In genomic region chr11:70742553-70743291, GRCh38 we compare ENCODE assay signal across 18 cellular contexts.
DNase-seq lines count a peak whose midpoint lies in the region; ATAC-seq and TF ChIP-seq lines count a peak whose summit lies in the region.
"Had no signal": no experiment of that assay in that cellular context is flagged by ENCODE, and none has a peak within 500 bp of the region (broad histone marks: within the 10 kb centered on the region; RNA-seq: fewer than 3 reads in every experiment).

No MANE protein-coding gene starts in this region.

- intact Hi-C loops in IMR-90 (cut with micrococcal nuclease) = no loop called here

- H4K5ac ChIP-seq in IMR-90 (ENCODE audit: low read depth, low read length) = no peak overlapping the region

- no peaks in the 10 kb centered on the region for H3K79me1 ChIP-seq in IMR-90 (ENCODE audit: low read depth in 1 of 2, low read length in 2 of 2)

- TF ChIP-seq POLR2A in IMR-90 (IDR thresholded peaks at IDR 0.05; ENCODE audit: low read depth, low read length) = no peak

- CTCF ChIA-PET in IMR-90 (lab: Yijun Ruan, JAX) = interaction anchor here (1.1 kb wide), 1 partner anchor 24 kb away, joined by 3 read pairs; no protein-coding TSS in a partner anchor
- CTCF ChIA-PET in CD8-positive, alpha-beta memory T cell (lab: Charles Lee) = no interaction called here

- no peak overlapping the region for H3K27ac Mint-ChIP-seq in CD8-positive, alpha-beta memory T cell
- H3K27ac Mint-ChIP-seq: activated T-helper 2 cell treated with anti-CD3 and anti-CD28 coated beads, Interferon-gamma antibody, Interleukin-2, Interleukin-4, amounts not matched to agents 10 μg/mL and 5 μg/mL and 100 μg/mL, durations not matched to agents 14 hours and 24 hours and 36 hours had no signal

- peaks cover 0 to 2% (median 0%) of the 10 kb centered on the region in 5 donors for H3K9me3 Mint-ChIP-seq in CD8-positive, alpha-beta memory T cell
- H3K9me3 Mint-ChIP-seq: activated T-helper 2 cell treated with anti-CD3 and anti-CD28 coated beads, Interferon-gamma antibody, Interleukin-2, Interleukin-4, amounts not matched to agents 10 μg/mL and 5 μg/mL and 100 μg/mL, durations not matched to agents 14 hours and 24 hours and 36 hours had no signal

- in situ Hi-C loops in IMR-90 (cut with MboI; ENCODE audit: low sequenced_read_pairs) = no loop called here

- H4K91ac ChIP-seq in IMR-90 (ENCODE audit: insufficient read depth, low read depth, low read length) = no peak overlapping the region

- H2BK15ac ChIP-seq in IMR-90 (ENCODE audit: low read depth, low read length) = no peak overlapping the region

- no peaks in the 10 kb centered on the region for H3K9me1 ChIP-seq in IMR-90 (ENCODE audit: insufficient read depth, low read length)

- H2AK9ac ChIP-seq in IMR-90 (replicated peaks; ENCODE audit: low read depth, low read length, poor library complexity) = no peak overlapping the region

- H3K27ac ChIP-seq in IMR-90 (ENCODE audit: insufficient read depth, low read length) = no peak overlapping the region
- no peak overlapping the region for H3K27ac ChIP-seq in CD8-positive, alpha-beta memory T cell (ENCODE audit: low read depth, low read length)
- H3K27ac ChIP-seq: adrenal gland, parathyroid adenoma, VCaP had no signal

- dilution Hi-C loops in IMR-90 (cut with HindIII; ENCODE audit: low sequenced_read_pairs, unreplicated experiment) = no loop called here

- H3K9me3 ChIP-seq in BE2C (no peaks in the 10 kb centered on the region), IMR-90 (ENCODE audit: control insufficient read depth, insufficient read depth, low read length) (no peaks in the 10 kb centered on the region; the same call in 1 of the 2 replicates)
- no peaks in the 10 kb centered on the region for H3K9me3 ChIP-seq in CD8-positive, alpha-beta memory T cell (ENCODE audit: low read length)
- H3K9me3 ChIP-seq: adrenal gland had no signal

- no peak for TF ChIP-seq CTCF in BE2C (IDR thresholded peaks at IDR 0.05; ENCODE audit: low read depth, low read length)
- no peak for TF ChIP-seq CTCF in IMR-90 (conservative IDR thresholded peaks at IDR 0.05; ENCODE audit: low read depth, low read length)

- no peak for TF ChIP-seq RAD21 in IMR-90 (IDR thresholded peaks at IDR 0.05; ENCODE audit: low read length)

- POLR2A ChIA-PET in IMR-90 (lab: Charles Lee; ENCODE audit: unreplicated experiment) = no interaction called here
- POLR2A ChIA-PET in CD8-positive, alpha-beta memory T cell (lab: Charles Lee) = no interaction called here

- no peak overlapping the region for H2BK20ac ChIP-seq in IMR-90 (ENCODE audit: low read depth, low read length)

- H3K9ac ChIP-seq in IMR-90 (ENCODE audit: low read depth, low read length) = no peak overlapping the region
- H3K9ac ChIP-seq: parathyroid adenoma had no signal

- H3K23ac ChIP-seq in IMR-90 (ENCODE audit: low read depth, low read length) = no peak overlapping the region

- no peaks in the 10 kb centered on the region; the same call in none of the 2 replicates for H4K20me1 ChIP-seq in IMR-90 (ENCODE audit: insufficient read depth, low read length)

- H2BK120ac ChIP-seq in IMR-90 (ENCODE audit: low read depth, low read length) = no peak overlapping the region

- H3K4me3 ChIP-seq in BE2C (ENCODE audit: low read depth, low read length) (no peak overlapping the region), IMR-90 (ENCODE audit: insufficient read depth, low read depth, low read length) (no peak overlapping the region)
- H3K4me3 ChIP-seq in CD8-positive, alpha-beta memory T cell (ENCODE audit: low read length) = no peak overlapping the region
- H3K4me3 ChIP-seq: adrenal gland had no signal

- H3K56ac ChIP-seq in IMR-90 (ENCODE audit: extremely low read depth, insufficient read depth, low read length) = no peak overlapping the region

- no peak overlapping the region for H3K4me3 Mint-ChIP-seq in CD8-positive, alpha-beta memory T cell

- no peak overlapping the region for H3K14ac ChIP-seq in IMR-90 (replicated peaks; ENCODE audit: low read depth, low read length)

- no TSS peak for BruUV-seq in IMR-90 (replicated peaks; lab: Mats Ljungman, UMichigan)

- peaks cover 7 to 10% of the 10 kb centered on the region in 2 donors for H3K27me3 Mint-ChIP-seq in CD8-positive, alpha-beta memory T cell

- DNase-seq in BE2C (peak; percentile 65), IMR-90 (no peak), ecto neural progenitor cell (ENCODE audit: low spot score) (peak; percentile 85), mucosa of gallbladder (ENCODE audit: low spot score) (peak; percentile 38), T-helper 9 cell (no peak), H4 (ENCODE audit: low spot score) (no peak), HT-29 (ENCODE audit: low spot score) (no peak)
- no peak for DNase-seq in CD8-positive, alpha-beta memory T cell
- DNase-seq: activated CD8-positive, alpha-beta memory T cell treated with anti-CD3 and anti-CD28 coated beads for 24 hours; adrenal gland; GF-D8; kidney glomerular epithelial cell; NCI-H510A; PC-3; stimulated activated naive CD4-positive, alpha-beta T cell had no signal

- no peak overlapping the region for H2BK5ac ChIP-seq in IMR-90 (ENCODE audit: low read depth, low read length, poor library complexity, severe bottlenecking)

- 17% methylated on average over 1 of the region's 27 CpGs; no CpG with 5 or more reads in 1 of the 2 experiments for WGBS in IMR-90 (ENCODE audit: extremely low coverage in 2 of 2, insufficient read length in 1 of 2), 2 experiments

- H2AK5ac ChIP-seq in IMR-90 (ENCODE audit: low read depth, low read length) = no peak overlapping the region

- H3K4me2 ChIP-seq in IMR-90 (ENCODE audit: low read depth, low read length) = no peak overlapping the region

- H3K4me1 Mint-ChIP-seq in CD8-positive, alpha-beta memory T cell = no peaks in the 10 kb centered on the region

- H3K36me3 ChIP-seq in BE2C (no peaks in the 10 kb centered on the region), IMR-90 (ENCODE audit: control insufficient read depth, insufficient read depth, low read length) (no peaks in the 10 kb centered on the region)
- H3K36me3 ChIP-seq in CD8-positive, alpha-beta memory T cell (ENCODE audit: insufficient read depth, low read length) = no peaks in the 10 kb centered on the region
- H3K36me3 ChIP-seq: adrenal gland had no signal

- no peak overlapping the region for H2AFZ ChIP-seq in IMR-90 (replicated peaks; ENCODE audit: low read length, poor library complexity)
- H2AFZ ChIP-seq: parathyroid adenoma had no signal

- H3K27me3 ChIP-seq in BE2C = no peaks in the 10 kb centered on the region
- peaks cover 4% of the 10 kb centered on the region; the same call in 1 of the 2 replicates for H3K27me3 ChIP-seq in IMR-90 (ENCODE audit: control insufficient read depth, insufficient read depth, low read length)
- H3K27me3 ChIP-seq in CD8-positive, alpha-beta memory T cell (ENCODE audit: insufficient read depth, low read length, poor library complexity, severe bottlenecking) = no peaks in the 10 kb centered on the region
- H3K27me3 ChIP-seq: adrenal gland had no signal

- H4K8ac ChIP-seq in IMR-90 (ENCODE audit: low read depth in 2 of 2, low read length in 2 of 2) = no peak overlapping the region

- no peak overlapping the region for H3K18ac ChIP-seq in IMR-90 (ENCODE audit: low read depth, low read length)

- no peaks in the 10 kb centered on the region for H3K36me3 Mint-ChIP-seq in CD8-positive, alpha-beta memory T cell

- H3K4ac ChIP-seq in IMR-90 (ENCODE audit: low read depth, low read length) = no peak overlapping the region

- H3K4me1 ChIP-seq in BE2C = peaks cover 4% of the 10 kb centered on the region; the same call in 1 of the 2 replicates
- no peaks in the 10 kb centered on the region for H3K4me1 ChIP-seq in IMR-90 (ENCODE audit: control insufficient read depth, insufficient read depth, low read length)
- H3K4me1 ChIP-seq in CD8-positive, alpha-beta memory T cell (ENCODE audit: insufficient read depth, low read length) = no peaks in the 10 kb centered on the region
- H3K4me1 ChIP-seq: adrenal gland, parathyroid adenoma had no signal

- ATAC-seq in IMR-90 (ENCODE audit: low read depth) = peak; percentile 58
- ATAC-seq: PC-3 had no signal

TF ChIP-seq in IMR-90, 13 proteins besides CTCF, POLR2A, EP300 and RAD21:
- TF ChIP-seq BHLHE40 (IDR thresholded peaks at IDR 0.05; ENCODE audit: low read depth, low read length) (no peak), CEBPB (IDR thresholded peaks at IDR 0.05; ENCODE audit: low read depth, low read length) (no peak), SMC3 (IDR thresholded peaks at IDR 0.05; ENCODE audit: low read depth, low read length) (no peak), MXI1 (IDR thresholded peaks at IDR 0.05; ENCODE audit: borderline replicate concordance, low read depth, low read length) (no peak)

Comparison
In these comparisons a context has a peak if more than half of its experiments do, and no peak if none do; other contexts are left out.
1. DNase-seq: peak in BE2C (single experiment), ecto neural progenitor cell (single experiment) and mucosa of gallbladder (single experiment); none in IMR-90 (single experiment), CD8-positive, alpha-beta memory T cell (0 of 5), T-helper 9 cell (single experiment), H4 (single experiment) and HT-29 (single experiment).